ENCODE assay signal across 1 cellular context in the genomic region with DNA sequence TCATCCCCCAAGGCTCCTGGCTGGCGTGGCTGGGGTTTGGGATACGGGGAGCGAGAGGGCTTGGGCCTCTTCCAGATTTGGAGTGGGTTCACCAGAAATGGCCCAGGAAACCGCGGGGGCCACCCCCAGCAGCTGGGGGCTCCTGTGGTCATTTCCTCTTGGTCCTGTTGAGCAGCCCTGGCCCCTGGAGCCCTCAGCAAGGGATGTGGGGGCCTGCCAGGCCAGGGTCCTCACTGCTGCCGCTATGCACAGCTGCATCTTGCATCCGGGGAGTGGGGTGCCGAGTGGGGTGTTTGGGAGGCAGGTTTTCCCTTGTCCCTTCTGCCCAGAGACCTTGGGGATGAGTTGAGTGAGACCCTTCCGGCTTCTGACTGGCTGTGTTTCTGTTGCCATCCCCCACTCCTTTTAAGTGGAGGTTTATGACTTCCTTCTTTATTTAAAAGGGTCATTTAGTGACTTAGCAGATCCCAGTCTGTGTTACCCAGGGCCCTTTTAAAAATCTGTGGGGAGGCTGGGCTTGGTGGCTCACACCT.
TF ChIP-seq lines count a peak whose summit lies in the region.

No MANE protein-coding gene starts in this region.

TF ChIP-seq in IMR-90, 13 proteins besides CTCF, POLR2A, EP300 and RAD21 (continued from another document):
- TF ChIP-seq, protein P1, sequence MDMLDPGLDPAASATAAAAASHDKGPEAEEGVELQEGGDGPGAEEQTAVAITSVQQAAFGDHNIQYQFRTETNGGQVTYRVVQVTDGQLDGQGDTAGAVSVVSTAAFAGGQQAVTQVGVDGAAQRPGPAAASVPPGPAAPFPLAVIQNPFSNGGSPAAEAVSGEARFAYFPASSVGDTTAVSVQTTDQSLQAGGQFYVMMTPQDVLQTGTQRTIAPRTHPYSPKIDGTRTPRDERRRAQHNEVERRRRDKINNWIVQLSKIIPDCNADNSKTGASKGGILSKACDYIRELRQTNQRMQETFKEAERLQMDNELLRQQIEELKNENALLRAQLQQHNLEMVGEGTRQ (IDR thresholded peaks at IDR 0.05; ENCODE audit: low read depth, low read length): no peak
- TF ChIP-seq RCOR1 (IDR thresholded peaks at IDR 0.05; ENCODE audit: insufficient replicate concordance, low read length) (no peak), CHD1 (IDR thresholded peaks at IDR 0.05; ENCODE audit: low read depth, low read length) (no peak), SMC3 (IDR thresholded peaks at IDR 0.05; ENCODE audit: low read depth, low read length) (no peak), FOS (IDR thresholded peaks at IDR 0.05; ENCODE audit: low read depth, low read length) (no peak), MXI1 (IDR thresholded peaks at IDR 0.05; ENCODE audit: borderline replicate concordance, low read depth, low read length) (no peak), ELK1 (IDR thresholded peaks at IDR 0.05; ENCODE audit: borderline replicate concordance, low read depth, low read length) (no peak)
TF ChIP-seq in IMR-90: peak in this region for 0.
